6 cellular contexts compared by ENCODE assay signal in the genomic region with DNA sequence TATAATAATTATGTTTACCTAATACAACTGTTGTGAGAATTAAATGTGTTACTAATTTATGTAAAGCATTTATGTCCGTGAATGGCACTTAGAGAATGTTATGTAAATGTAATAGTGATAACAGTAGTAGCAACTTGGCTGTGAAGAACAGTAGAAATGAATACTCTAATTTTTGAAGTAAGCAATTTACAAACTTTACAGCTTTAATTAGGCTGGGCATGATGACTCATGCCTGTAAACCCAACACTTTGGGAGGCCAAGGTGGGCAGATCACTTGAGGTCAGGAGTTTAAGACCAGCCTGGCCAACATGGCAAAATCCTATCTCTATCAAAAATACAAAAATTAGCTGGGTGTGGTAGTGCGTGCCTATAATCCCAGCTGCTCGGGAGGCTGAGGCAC.
"Had no signal": no experiment of that assay in that cellular context is flagged by ENCODE, and none has a peak within 500 bp of the region (broad histone marks: within the 10 kb centered on the region; RNA-seq: fewer than 3 reads in every experiment).

No MANE protein-coding gene starts in this region.

- H3K4me3 ChIP-seq: HAP-1, K562 had no signal

- H3K4me1 ChIP-seq: HAP-1 had no signal

- H3K36me3 ChIP-seq: HAP-1 had no signal

- DNase-seq: GOT3, H7, IMR-90, KG1 had no signal
